In the genomic region with DNA sequence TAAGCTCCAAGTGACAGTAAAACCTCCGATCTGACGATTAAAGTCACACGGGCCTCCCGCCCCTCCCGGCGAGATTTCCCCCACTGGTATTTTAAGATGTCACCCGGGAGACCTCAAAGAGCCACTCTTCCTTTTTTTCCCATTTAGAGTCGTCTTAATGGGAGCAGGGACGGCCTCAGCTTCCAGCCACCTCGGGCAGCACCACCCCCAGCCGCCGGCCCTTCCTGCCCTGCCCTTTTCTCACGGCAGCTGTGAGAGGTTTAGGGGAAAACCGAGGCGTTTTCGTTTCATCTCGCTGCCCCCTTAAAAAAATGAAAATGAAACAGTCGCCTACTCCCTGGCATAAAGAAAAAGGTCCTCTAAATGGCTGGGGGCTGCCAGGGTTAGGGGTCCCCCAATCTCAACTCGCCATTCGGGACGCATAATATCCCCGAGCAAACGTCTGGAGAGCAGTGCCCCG, we compare ENCODE assay signal across 8 cellular contexts. TPM values are rescaled to one million over a fixed set of nuclear protein-coding genes. Genes with fewer than 3 reads are reported as not detected.
DNase-seq lines count a peak whose midpoint lies in the region; ATAC-seq lines count a peak whose summit lies in the region.

No MANE protein-coding gene starts in this region.

- DNase-seq in activated gamma-delta T cell treated with Interleukin-2 at 50 U/mL for 16 hours (peak; percentile 52), activated gamma-delta T cell (lab: John Stamatoyannopoulos, UW) (no peak), foreskin melanocyte (peak; percentile 54), SHP77 treated with DMSO at 0.1 percent for 48 hours (lab: John Stamatoyannopoulos, UW) (no peak)
- DNase-seq in activated CD4-positive, alpha-beta T cell treated with anti-CD3 and anti-CD28 coated beads for 36 hours, result peak; percentile 62
- peak; percentile 52 to 74 (median 62) for DNase-seq in stimulated activated naive CD4-positive, alpha-beta T cell (lab: John Stamatoyannopoulos, UW)

- peaks cover 71% of the 10 kb centered on the region for H3K36me3 Mint-ChIP-seq in activated CD4-positive, alpha-beta T cell treated with anti-CD3 and anti-CD28 coated beads for 36 hours (ENCODE audit: low read depth)

- H3K9me3 Mint-ChIP-seq in activated CD4-positive, alpha-beta T cell treated with anti-CD3 and anti-CD28 coated beads for 36 hours (ENCODE audit: low read depth), result no peaks in the 10 kb centered on the region

- POLR2A ChIA-PET in activated CD4-positive, alpha-beta T cell treated with anti-CD3 and anti-CD28 coated beads for 36 hours (lab: Charles Lee), result interaction anchor here (0.7 to 1.2 kb wide), 3 partner anchors 10 to 103 kb away, joined by 3 read pairs; no protein-coding TSS in a partner anchor

- peaks cover 65% of the 10 kb centered on the region for H3K4me1 Mint-ChIP-seq in activated CD4-positive, alpha-beta T cell treated with anti-CD3 and anti-CD28 coated beads for 36 hours

- peak overlapping the region; percentile 91 for H3K27ac Mint-ChIP-seq in activated CD4-positive, alpha-beta T cell treated with anti-CD3 and anti-CD28 coated beads for 36 hours

- H3K27me3 Mint-ChIP-seq in activated CD4-positive, alpha-beta T cell treated with anti-CD3 and anti-CD28 coated beads for 36 hours, result no peaks in the 10 kb centered on the region

- ATAC-seq in activated CD4-positive, alpha-beta T cell treated with anti-CD3 and anti-CD28 coated beads for 36 hours, result no peak
- ATAC-seq in HG03139 (IDR thresholded peaks at IDR 0.05; ENCODE audit: unreplicated experiment), result no peak
- no peak for ATAC-seq in GM21737 (IDR thresholded peaks at IDR 0.05; ENCODE audit: unreplicated experiment)

- H3K4me3 Mint-ChIP-seq in activated CD4-positive, alpha-beta T cell treated with anti-CD3 and anti-CD28 coated beads for 36 hours, result peak overlapping the region; percentile 80

- intact Hi-C loops in activated CD4-positive, alpha-beta T cell treated with anti-CD3 and anti-CD28 coated beads for 36 hours (cut with DNase I, micrococcal nuclease), result loop anchor here in 1 of 2 experiments (5.0 kb wide), 1 partner anchor 319 kb away; the partner anchor contains the start of gene RSRP1

- CTCF ChIA-PET in activated CD4-positive, alpha-beta T cell treated with anti-CD3 and anti-CD28 coated beads for 36 hours (lab: Charles Lee), result interaction anchor here (0.9 to 9.6 kb wide), 3 partner anchors 94 to 107 kb away, joined by 3 to 109 read pairs (median 3); no protein-coding TSS in a partner anchor

RNA-seq across cellular contexts. Expression of gene RUNX3, which starts 1.4 kb away (rescaled TPM):
- total RNA-seq in activated CD4-positive, alpha-beta T cell treated with anti-CD3 and anti-CD28 coated beads for 36 hours, result 100 to 1,000 TPM; 156 to 167 TPM

Comparison
In these comparisons a context has a peak if more than half of its experiments do, and no peak if none do; other contexts are left out.
1. DNase-seq: peak in activated gamma-delta T cell treated with Interleukin-2 at 50 U/mL for 16 hours (single experiment), activated CD4-positive, alpha-beta T cell treated with anti-CD3 and anti-CD28 coated beads for 36 hours (single experiment), foreskin melanocyte (single experiment) and stimulated activated naive CD4-positive, alpha-beta T cell (6 of 6); none in activated gamma-delta T cell (single experiment) and SHP77 treated with DMSO at 0.1 percent for 48 hours (single experiment).